ENCODE assay signal across 8 cellular contexts in the genomic region with DNA sequence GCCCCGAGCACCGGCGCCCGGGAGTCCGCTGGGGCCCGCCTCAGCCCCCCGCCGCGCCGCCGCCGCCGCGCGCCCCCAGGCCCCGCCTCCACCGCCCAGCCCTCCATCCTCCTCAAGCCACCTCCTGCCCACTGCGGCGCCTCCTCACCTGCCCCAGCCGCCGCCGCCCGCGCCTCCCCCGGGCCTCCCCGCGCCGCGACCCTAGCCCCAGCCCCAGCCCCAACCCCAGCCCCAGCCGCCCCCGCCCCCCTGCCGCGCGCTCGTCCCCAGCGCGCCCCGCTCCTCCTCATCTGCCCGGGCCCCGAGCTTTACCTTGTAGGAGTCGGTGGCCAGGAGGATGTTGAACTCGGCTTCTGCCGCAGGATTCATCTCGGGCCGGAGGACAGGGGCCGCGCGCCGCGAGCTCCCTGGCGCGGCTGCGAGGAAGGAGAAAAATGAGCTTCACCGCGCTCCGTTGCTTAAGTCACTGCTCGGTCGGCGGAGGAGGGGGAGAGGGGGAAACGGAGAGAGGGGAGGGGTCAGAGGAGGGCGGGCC. TPM values are rescaled to one million over a fixed set of nuclear protein-coding genes. Genes with fewer than 3 reads are reported as not detected.
DNase-seq lines count a peak whose midpoint lies in the region; ATAC-seq and TF ChIP-seq lines count a peak whose summit lies in the region.

TSS of gene NAMPT (minus strand) at position 468 of the 535 bp plus-strand sequence. CDS start at position 369, 99 bp downstream.

- TF ChIP-seq CTCF in CD8-positive, alpha-beta T cell (IDR thresholded peaks at IDR 0.05), result no peak
- TF ChIP-seq CTCF in mucosa of descending colon (IDR thresholded peaks at IDR 0.05), result no peak

- no peaks in the 10 kb centered on the region for H3K36me3 ChIP-seq in CD8-positive, alpha-beta T cell (ENCODE audit: insufficient read depth, low read length)
- no peaks in the 10 kb centered on the region for H3K36me3 ChIP-seq in mucosa of descending colon (ENCODE audit: low read depth)

- peak within 1 kb of the TSS; percentile 81 for H3K4me3 ChIP-seq in CD8-positive, alpha-beta T cell (ENCODE audit: low read depth, low read length)
- peak within 1 kb of the TSS; percentile 55 for H3K4me3 ChIP-seq in mucosa of descending colon

- peak within 1 kb of the TSS; percentile 71 for H3K27ac ChIP-seq in CD8-positive, alpha-beta T cell (ENCODE audit: low read depth, low read length)
- peak within 1 kb of the TSS; percentile 90 for H3K27ac ChIP-seq in substantia nigra (ENCODE audit: low read depth, low read length, poor library complexity, severe bottlenecking)

- peaks cover 9% of the 10 kb centered on the region for H3K36me3 Mint-ChIP-seq in CD8-positive, alpha-beta T cell
- peaks cover 42% of the 10 kb centered on the region for H3K36me3 Mint-ChIP-seq in effector memory CD8-positive, alpha-beta T cell (ENCODE audit: insufficient read depth)

- peak within 1 kb of the TSS; percentile 98 for H3K27ac Mint-ChIP-seq in CD8-positive, alpha-beta T cell
- H3K27ac Mint-ChIP-seq in effector memory CD8-positive, alpha-beta T cell, result peak within 1 kb of the TSS; percentile 97

- H3K9me3 ChIP-seq in CD8-positive, alpha-beta T cell (ENCODE audit: low read length), result no peaks in the 10 kb centered on the region
- H3K9me3 ChIP-seq in mucosa of descending colon, result no peaks in the 10 kb centered on the region

- no peaks in the 10 kb centered on the region for H3K27me3 ChIP-seq in CD8-positive, alpha-beta T cell (ENCODE audit: insufficient read depth, low read length)

- peaks cover 32% of the 10 kb centered on the region for H3K4me1 Mint-ChIP-seq in CD8-positive, alpha-beta T cell (ENCODE audit: low read depth)
- peaks cover 22 to 23% of the 10 kb centered on the region in 2 donors for H3K4me1 Mint-ChIP-seq in effector memory CD8-positive, alpha-beta T cell (ENCODE audit: low read depth in 2 of 2)

- DNase-seq in CD8-positive, alpha-beta T cell, result peak in 3 of 7 experiments; percentile 21 to 48 (median 46)
- peak; percentile 38 for DNase-seq in HuH-7.5 (ENCODE audit: low spot score)
- peak; percentile 21 for DNase-seq in UCSD-AML1 (lab: John Stamatoyannopoulos, UW; ENCODE audit: unreplicated experiment)
- DNase-seq in effector memory CD8-positive, alpha-beta T cell, result no peak
- DNase-seq in mucosa of descending colon, result peak in 2 of 3 donors; percentile 60 to 82
- DNase-seq in substantia nigra (lab: John Stamatoyannopoulos, UW), result peak in 19 of 49 donors; percentile 24 to 74 (median 51)
- no peak for DNase-seq in medulla oblongata (ENCODE audit: extremely low spot score)

- H3K27me3 Mint-ChIP-seq in CD8-positive, alpha-beta T cell (ENCODE audit: low read depth), result peaks cover 2% of the 10 kb centered on the region
- no peaks in the 10 kb centered on the region for H3K27me3 Mint-ChIP-seq in effector memory CD8-positive, alpha-beta T cell

- H3K9me3 Mint-ChIP-seq in CD8-positive, alpha-beta T cell, result no peaks in the 10 kb centered on the region
- no peaks in the 10 kb centered on the region for H3K9me3 Mint-ChIP-seq in effector memory CD8-positive, alpha-beta T cell

- peak within 1 kb of the TSS; percentile 96 for H3K4me3 Mint-ChIP-seq in CD8-positive, alpha-beta T cell
- peak within 1 kb of the TSS; percentile 87 to 95 for H3K4me3 Mint-ChIP-seq in effector memory CD8-positive, alpha-beta T cell

- H3K4me1 ChIP-seq in CD8-positive, alpha-beta T cell (ENCODE audit: insufficient read depth, low read length), result peaks cover 22% of the 10 kb centered on the region
- peaks cover 20% of the 10 kb centered on the region for H3K4me1 ChIP-seq in mucosa of descending colon (ENCODE audit: low read depth)

- peak; percentile 10 for ATAC-seq in CD8-positive, alpha-beta T cell
- peak; percentile 12 for ATAC-seq in GM19463 (IDR thresholded peaks at IDR 0.05; ENCODE audit: unreplicated experiment)
- ATAC-seq in effector memory CD8-positive, alpha-beta T cell (replicated peaks), result peak; percentile 18
- ATAC-seq in mucosa of descending colon, result peak; percentile 31

- intact Hi-C loops in CD8-positive, alpha-beta T cell (cut with DNase I, micrococcal nuclease), result loop anchor here (1.0 to 10.0 kb wide), 20 partner anchors 62 to 1608 kb away; partner anchors contain the start of genes ATXN7L1 (in 2 of the 2), CBLL1 (in 2 of the 2), CCDC71L (in 2 of the 2) and COG5 (in 2 of the 2)
- intact Hi-C loops in mucosa of descending colon (cut with DNase I, micrococcal nuclease), result no loop called here

- CTCF ChIA-PET in CD8-positive, alpha-beta T cell (lab: Charles Lee), result interaction anchor here (0.5 to 1.1 kb wide), 2 partner anchors 885 to 1273 kb away, joined by 3 read pairs; partner anchors contain the start of gene HBP1

- POLR2A ChIA-PET in CD8-positive, alpha-beta T cell (lab: Charles Lee), result interaction anchor here (0.6 to 2.0 kb wide), 11 partner anchors 10 to 884 kb away, joined by 3 to 13 read pairs (median 4); partner anchors contain the start of genes HBP1, RINT1 and SYPL1

RNA-seq across cellular contexts. Expression of gene NAMPT, which starts in this region (rescaled TPM):
- 100 to 1,000 TPM; 188 to 198 TPM for total RNA-seq in CD8-positive, alpha-beta T cell
- total RNA-seq in mucosa of descending colon, result 100 to 1,000 TPM; 102 to 206 (median 118) TPM

Comparison
In these comparisons a context has a peak if more than half of its experiments do, and no peak if none do; other contexts are left out.
1. DNase-seq: peak in HuH-7.5 (single experiment), UCSD-AML1 (single experiment) and mucosa of descending colon (2 of 3); none in effector memory CD8-positive, alpha-beta T cell (0 of 3) and medulla oblongata (single experiment).
2. intact Hi-C loops: an anchor here in CD8-positive, alpha-beta T cell (1.0 to 10.0 kb wide); none called in mucosa of descending colon.
3. Peak in every context shown above with its lines, with median percentiles within 50 percentile points of each other: ATAC-seq.